Comparison of ENCODE assay signal across 15 cellular contexts in genomic region chr5:80607832-80608231, GRCh38. TPM values are rescaled to one million over a fixed set of nuclear protein-coding genes. Genes with fewer than 3 reads are reported as not detected.
DNase-seq lines count a peak whose midpoint lies in the region; ATAC-seq and TF ChIP-seq lines count a peak whose summit lies in the region.
"Had no signal": no experiment of that assay in that cellular context is flagged by ENCODE, and none has a peak within 500 bp of the region (broad histone marks: within the 10 kb centered on the region; RNA-seq: fewer than 3 reads in every experiment).

No MANE protein-coding gene starts in this region.

- in situ Hi-C loops in GM13977 (cut with MboI; ENCODE audit: low pct_unique_long_range_greater_than_20kb, low sequenced_read_pairs, unreplicated experiment) = no loop called here

- ATAC-seq in GM19351 (IDR thresholded peaks at IDR 0.05; ENCODE audit: unreplicated experiment) = peak; percentile 81
- peak; percentile 50 for ATAC-seq in HG02623 (IDR thresholded peaks at IDR 0.05; ENCODE audit: unreplicated experiment)
- ATAC-seq in HG03469 (IDR thresholded peaks at IDR 0.05; ENCODE audit: unreplicated experiment) = peak; percentile 50
- ATAC-seq: T-cell had no signal

- DNase-seq in GM13977 (ENCODE audit: low spot score) (peak; percentile 34), GM03348 (ENCODE audit: low spot score) (no peak), cerebellum (ENCODE audit: low spot score) (no peak), cortex of kidney (lab: John Stamatoyannopoulos, UW) (no peak)
- DNase-seq in activated CD4-positive, CD25-positive, alpha-beta regulatory T cell (lab: John Stamatoyannopoulos, UW) = no peak
- DNase-seq: activated CD4-positive, alpha-beta T cell treated with anti-CD3 and anti-CD28 coated beads for 4 hours; effector memory CD4-positive, alpha-beta T cell; NCI-H446; retina; stimulated activated CD4-positive, alpha-beta T cell treated with anti-CD3 and anti-CD28 coated beads, Interleukin-4, amount 100 ng/mL, for 24 hours; stimulated activated naive CD4-positive, alpha-beta T cell treated with Interleukin-2 at 50 U/mL for 16 hours; T-cell had no signal

- no peak for TF ChIP-seq CTCF in GM13977 (IDR thresholded peaks at IDR 0.05; ENCODE audit: extremely low read depth, insufficient read depth, missing control alignments)

RNA-seq across cellular contexts. Expression of gene ANKRD34B, which starts 37.8 kb away (rescaled TPM):
- 0.27 TPM for total RNA-seq in cerebellum
- total RNA-seq: T-cell had no signal

RNA-seq across cellular contexts. Expression of gene MSH3, which starts 46.6 kb away (rescaled TPM):
- 22.1 TPM for total RNA-seq in cerebellum

RNA-seq across cellular contexts. Expression of gene DHFR, which starts 47.0 kb away (rescaled TPM):
- total RNA-seq in cerebellum = 35.6 TPM
